31 cellular contexts compared by ENCODE assay signal in genomic region chr1:36475341-36475740, GRCh38. TPM values are rescaled to one million over a fixed set of nuclear protein-coding genes. Genes with fewer than 3 reads are reported as not detected.
DNase-seq lines count a peak whose midpoint lies in the region; ATAC-seq and TF ChIP-seq lines count a peak whose summit lies in the region.
"Had no signal": no experiment of that assay in that cellular context is flagged by ENCODE, and none has a peak within 500 bp of the region (broad histone marks: within the 10 kb centered on the region; RNA-seq: fewer than 3 reads in every experiment).

No MANE protein-coding gene starts in this region.

- intact Hi-C loops in CD14-positive monocyte (cut with micrococcal nuclease), result no loop called here
- intact Hi-C loops in sigmoid colon (cut with DNase I), result no loop called here

- H3K4me1 Mint-ChIP-seq in CD14-positive monocyte, result peaks cover 21% of the 10 kb centered on the region
- H3K4me1 Mint-ChIP-seq: CD4-positive, CD25-positive, alpha-beta regulatory T cell had no signal

- TF ChIP-seq EP300 in sigmoid colon (IDR thresholded peaks at IDR 0.05), result no peak

- TF ChIP-seq CTCF in CD14-positive monocyte (IDR thresholded peaks at IDR 0.05) (no peak), sigmoid colon (IDR thresholded peaks at IDR 0.05) (no peak)

- H3K36me3 Mint-ChIP-seq in CD14-positive monocyte, result peaks cover 80 to 99% of the 10 kb centered on the region in 2 donors
- H3K36me3 Mint-ChIP-seq: CD4-positive, CD25-positive, alpha-beta regulatory T cell had no signal

- no peaks in the 10 kb centered on the region for H3K36me3 ChIP-seq in sigmoid colon
- H3K36me3 ChIP-seq: HAP-1, MG63 had no signal

- H3K4me3 ChIP-seq in sigmoid colon, result no peak overlapping the region
- H3K4me3 ChIP-seq: GM23338, HAP-1, MG63 had no signal

- no peaks in the 10 kb centered on the region for H3K9me3 ChIP-seq in sigmoid colon
- H3K9me3 ChIP-seq: HAP-1, MG63 had no signal

- DNase-seq in NCI-H2171 (lab: John Stamatoyannopoulos, UW) (peak; percentile 8), NCI-H2171 treated with DMSO at 0.1 percent for 48 hours (lab: John Stamatoyannopoulos, UW) (no peak), CD14-positive monocyte (ENCODE audit: low spot score) (no peak), left kidney (ENCODE audit: low read depth, low spot score) (peak; percentile 40), sigmoid colon (peak; percentile 53), NCI-H526 (lab: John Stamatoyannopoulos, UW) (no peak)
- DNase-seq: 8988T; ACHN; CD4-positive, CD25-positive, alpha-beta regulatory T cell; DMS53; HFFc6; IMR-90; KG1; MG63; NCI-H1105 treated with DMSO at 0.1 percent for 48 hours; NCI-H146; NCI-H2227 treated with DMSO at 0.1 percent for 48 hours; NCI-H510A treated with DMSO at 0.1 percent for 48 hours; SHP77; SW 1271 had no signal

- ATAC-seq in GM19463 (IDR thresholded peaks at IDR 0.05; ENCODE audit: unreplicated experiment) (no peak), GM19023 (IDR thresholded peaks at IDR 0.05; ENCODE audit: unreplicated experiment) (no peak)
- ATAC-seq: GM23338, Panc1 had no signal

- no peak overlapping the region for H3K4me3 Mint-ChIP-seq in CD14-positive monocyte
- H3K4me3 Mint-ChIP-seq: CD4-positive, CD25-positive, alpha-beta regulatory T cell; GM23338; HFFc6 had no signal

- H3K9me3 Mint-ChIP-seq in CD14-positive monocyte, result no peaks in the 10 kb centered on the region
- H3K9me3 Mint-ChIP-seq: CD4-positive, CD25-positive, alpha-beta regulatory T cell; GM23338; HFFc6 had no signal

- H3K27me3 Mint-ChIP-seq in CD14-positive monocyte (ENCODE audit: low read depth in 3 of 3), result no peaks in the 10 kb centered on the region
- H3K27me3 Mint-ChIP-seq: CD4-positive, CD25-positive, alpha-beta regulatory T cell had no signal

- H3K27me3 ChIP-seq in sigmoid colon, result no peaks in the 10 kb centered on the region
- H3K27me3 ChIP-seq: MG63 had no signal

- no peak for TF ChIP-seq POLR2A in sigmoid colon (IDR thresholded peaks at IDR 0.05)

- 80 to 82% methylated on average over 9 of the region's 9 CpGs for WGBS in sigmoid colon, 2 donors

- peak overlapping the region in 5 of 7 donors; percentile 18 to 76 (median 42) for H3K27ac Mint-ChIP-seq in CD14-positive monocyte
- H3K27ac Mint-ChIP-seq: CD4-positive, CD25-positive, alpha-beta regulatory T cell; GM23338; HFFc6 had no signal

- no peak overlapping the region for H3K27ac ChIP-seq in sigmoid colon
- H3K27ac ChIP-seq: RWPE1 had no signal

- H3K4me1 ChIP-seq in sigmoid colon, result no peaks in the 10 kb centered on the region
- H3K4me1 ChIP-seq: HAP-1 had no signal

RNA-seq across cellular contexts. Expression of gene CSF3R, which starts 7.4 kb away (rescaled TPM):
- 100 to 1,000 TPM; 270 to 447 TPM for polyA plus RNA-seq in CD14-positive monocyte
- total RNA-seq in sigmoid colon, result 1 to 10 TPM; 7.5 to 9.1 (median 8.6) TPM
- polyA plus RNA-seq in sigmoid colon, result 1 to 10 TPM; 3.9 to 4.2 (median 3.9) TPM
- total RNA-seq: Daoy, G401, GM23338, HFFc6, IMR-90, OCI-LY7, SK-MEL-5 had no signal
- polyA plus RNA-seq: BJ, GM23338, IMR-90 had no signal

RNA-seq across cellular contexts. Expression of gene MRPS15, which starts 11.2 kb away (rescaled TPM):
- polyA plus RNA-seq in CD14-positive monocyte, result 10 to 100 TPM; 66.4 to 68.1 TPM
- total RNA-seq in sigmoid colon, result 100 to 1,000 TPM in 1 of 4 donors, 10 to 100 TPM in 3; 70.3 to 115 (median 79.0) TPM
- 100 to 1,000 TPM in 2 of 3 donors, 10 to 100 TPM in 1; 81.1 to 103 (median 103) TPM for polyA plus RNA-seq in sigmoid colon

RNA-seq across cellular contexts. Expression of gene OSCP1, which starts 25.1 kb away (rescaled TPM):
- under 1 TPM in 1 of 2 donors, not detected in 1; 0.82 TPM for polyA plus RNA-seq in CD14-positive monocyte
- total RNA-seq in sigmoid colon, result 10 to 100 TPM; 10.2 to 15.3 (median 10.7) TPM
- polyA plus RNA-seq in sigmoid colon, result 1 to 10 TPM in 2 of 3 donors, not detected in 1; 1.8 to 3.7 TPM
- total RNA-seq: CD4-positive, CD25-positive, alpha-beta regulatory T cell had no signal

Comparison
In these comparisons a context has a peak if more than half of its experiments do, and no peak if none do; other contexts are left out.
1. DNase-seq: peak in NCI-H2171 (single experiment), left kidney (single experiment) and sigmoid colon (single experiment); none in NCI-H2171 treated with DMSO at 0.1 percent for 48 hours (single experiment), CD14-positive monocyte (single experiment) and NCI-H526 (0 of 2).
2. RNA of gene CSF3R, which starts 7.4 kb away (polyA plus RNA-seq): 270 to 447 TPM in CD14-positive monocyte; 3.9 to 4.2 TPM in sigmoid colon; every median in the first group is over 10 times any median in the second.